1 cellular context compared by ENCODE assay signal in genomic region chr3:186418601-186419238, GRCh38.
TF ChIP-seq lines count a peak whose summit lies in the region.

No MANE protein-coding gene starts in this region.

TF ChIP-seq in GM23338, 12 proteins besides CTCF, POLR2A, EP300 and RAD21 (continued from another document):
- TF ChIP-seq ZNF462 (CRISPR knock-in tag; IDR thresholded peaks at IDR 0.05), result no peak
- TF ChIP-seq NANOG (IDR thresholded peaks at IDR 0.05; ENCODE audit: borderline replicate concordance), result no peak
- no peak for TF ChIP-seq ZNF114 (CRISPR knock-in tag; IDR thresholded peaks at IDR 0.05)
- no peak for TF ChIP-seq STAT1 (IDR thresholded peaks at IDR 0.05; ENCODE audit: unreplicated experiment)
- no peak for TF ChIP-seq CREB1 (CRISPR knock-in tag; IDR thresholded peaks at IDR 0.05; ENCODE audit: low read depth)
